ENCODE assay signal across 22 cellular contexts in genomic region chr3:159216295-159216694, GRCh38.
"Had no signal": no experiment of that assay in that cellular context is flagged by ENCODE, and none has a peak within 500 bp of the region (broad histone marks: within the 10 kb centered on the region; RNA-seq: fewer than 3 reads in every experiment).

No MANE protein-coding gene starts in this region.

- H3K4me1 ChIP-seq: colonic mucosa, esophagus squamous epithelium, gastrocnemius medialis, heart right ventricle, left lung, lower lobe of right lung had no signal

- H3K36me3 ChIP-seq: colonic mucosa, esophagus squamous epithelium, gastrocnemius medialis, heart right ventricle, left lung, lower lobe of right lung had no signal

- H3K27ac ChIP-seq: colonic mucosa, epithelial cell of prostate, esophagus squamous epithelium, gastrocnemius medialis, heart right ventricle, left lung, lower lobe of right lung had no signal

- H3K27me3 ChIP-seq: colonic mucosa, esophagus squamous epithelium, gastrocnemius medialis, heart right ventricle, left lung had no signal

- DNase-seq: colonic mucosa; cortex of kidney; effector CD8-positive, alpha-beta T cell; effector memory CD8-positive, alpha-beta T cell; endodermal cell; erythroblast; esophagus squamous epithelium; foreskin fibroblast; foreskin melanocyte; gastrocnemius medialis; glutamatergic neuron; head of caudate nucleus; heart right ventricle; hippocampal formation; left cardiac atrium; left lung; left ventricle myocardium superior; lower lobe of right lung; mesenchymal stem cell; midbrain had no signal

- ATAC-seq: effector memory CD8-positive, alpha-beta T cell; esophagus mucosa; gastrocnemius medialis; heart right ventricle; left cardiac atrium; left lung; left ventricle myocardium superior; lower lobe of right lung had no signal

- H3K9me3 ChIP-seq: colonic mucosa, esophagus squamous epithelium, gastrocnemius medialis, left lung, lower lobe of right lung had no signal

- H3K4me3 ChIP-seq: colonic mucosa, esophagus squamous epithelium, gastrocnemius medialis, heart right ventricle, left lung, lower lobe of right lung had no signal
